ENCODE assay signal across 15 cellular contexts in the genomic region with DNA sequence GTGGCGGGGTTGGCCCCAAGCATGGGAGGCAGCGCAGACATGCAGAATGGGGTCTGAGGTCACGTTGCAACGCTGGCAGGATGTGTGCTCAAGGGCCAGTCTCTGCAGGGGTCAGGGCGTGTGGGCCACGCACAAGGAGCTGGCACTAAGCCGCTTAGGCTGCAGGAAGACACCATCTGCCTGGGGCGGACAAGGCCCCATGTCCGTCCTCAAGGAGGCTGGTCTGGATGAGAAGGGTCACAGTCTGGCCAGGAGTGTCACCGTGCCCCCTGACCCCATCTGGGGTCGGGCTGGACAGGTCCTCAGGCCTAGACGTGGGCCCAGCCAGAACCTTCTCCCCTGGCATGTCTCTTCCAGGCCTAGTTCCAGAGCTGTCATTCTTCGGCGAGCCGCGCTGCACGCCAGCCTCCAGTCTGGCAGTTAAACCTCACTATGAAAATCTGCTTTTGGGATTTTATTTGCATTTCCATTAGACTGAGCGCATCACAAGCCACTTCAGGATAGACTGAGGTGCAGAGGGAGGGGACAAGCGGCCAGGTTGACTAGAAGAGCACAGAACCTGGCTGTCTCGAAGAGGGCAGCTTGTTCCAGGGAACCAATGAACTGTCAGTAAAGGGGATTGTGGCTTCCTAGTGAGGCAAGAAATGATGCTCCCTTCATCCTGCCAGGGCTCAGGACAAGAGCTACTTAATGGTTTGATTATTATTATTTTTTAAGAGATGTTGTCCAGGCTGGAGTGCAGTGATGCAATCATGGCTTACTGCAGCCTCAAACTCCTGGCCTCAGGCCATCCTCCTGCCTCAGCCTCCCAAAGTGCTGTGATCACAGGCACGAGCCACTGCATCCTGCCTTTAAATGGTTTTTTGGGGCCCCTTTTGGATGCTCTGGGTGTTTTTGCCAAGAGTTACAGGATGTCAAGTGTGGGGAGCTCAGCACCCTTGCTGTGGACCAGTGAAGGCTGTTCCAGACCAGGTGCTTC.
"Had no signal": no experiment of that assay in that cellular context is flagged by ENCODE, and none has a peak within 500 bp of the region (broad histone marks: within the 10 kb centered on the region; RNA-seq: fewer than 3 reads in every experiment).

No MANE protein-coding gene starts in this region.

- H3K4me3 ChIP-seq: neural progenitor cell, smooth muscle cell had no signal

- H3K27me3 Mint-ChIP-seq: activated naive CD8-positive, alpha-beta T cell; stimulated activated memory B cell treated with anti-CD40 and anti-IgM and Interleukin-4, amounts not matched to agents 10 μg/mL and 1 μg/mL and 100 μg/mL, for 72 hours; T-helper 17 cell had no signal

- H3K36me3 ChIP-seq: neural progenitor cell had no signal

- DNase-seq: amygdala, brain microvascular endothelial cell, cerebellar nuclear complex, dermis blood vessel endothelial cell, hippocampal formation, substantia nigra, T-helper 17 cell, trophoblast cell had no signal

- H3K27ac Mint-ChIP-seq: activated naive CD8-positive, alpha-beta T cell; activated T-helper 2 cell treated with anti-CD3 and anti-CD28 coated beads, Interferon-gamma antibody, Interleukin-2, Interleukin-4, amounts not matched to agents 10 μg/mL and 5 μg/mL and 100 μg/mL, durations not matched to agents 14 hours and 24 hours and 36 hours; mesothelial cell of epicardium; neural progenitor cell; stimulated activated memory B cell treated with anti-CD40 and anti-IgM and Interleukin-4, amounts not matched to agents 10 μg/mL and 1 μg/mL and 100 μg/mL, for 72 hours had no signal

- H3K4me2 ChIP-seq: neural progenitor cell, smooth muscle cell had no signal

- H3K4me1 ChIP-seq: parathyroid adenoma had no signal

- H3K79me2 ChIP-seq: parathyroid adenoma had no signal

- H2AFZ ChIP-seq: neural progenitor cell, parathyroid adenoma had no signal

- H3K27me3 ChIP-seq: brain microvascular endothelial cell, neural progenitor cell had no signal

- H3K9me3 Mint-ChIP-seq: activated T-helper 2 cell treated with anti-CD3 and anti-CD28 coated beads, Interferon-gamma antibody, Interleukin-2, Interleukin-4, amounts not matched to agents 10 μg/mL and 5 μg/mL and 100 μg/mL, durations not matched to agents 14 hours and 24 hours and 36 hours; mesothelial cell of epicardium; neural progenitor cell; stimulated activated memory B cell treated with anti-CD40 and anti-IgM and Interleukin-4, amounts not matched to agents 10 μg/mL and 1 μg/mL and 100 μg/mL, for 72 hours had no signal

- H3K27ac ChIP-seq: brain microvascular endothelial cell, parathyroid adenoma had no signal

- ATAC-seq: stimulated activated memory B cell treated with anti-CD40 and anti-IgM and Interleukin-4, amounts not matched to agents 10 μg/mL and 1 μg/mL and 100 μg/mL, for 72 hours; T-helper 17 cell had no signal

- H3K9ac ChIP-seq: neural progenitor cell, parathyroid adenoma had no signal

- H3K4me1 Mint-ChIP-seq: mesothelial cell of epicardium had no signal

- H3K4me3 Mint-ChIP-seq: activated naive CD8-positive, alpha-beta T cell; mesothelial cell of epicardium; neural progenitor cell; stimulated activated memory B cell treated with anti-CD40 and anti-IgM and Interleukin-4, amounts not matched to agents 10 μg/mL and 1 μg/mL and 100 μg/mL, for 72 hours; T-helper 17 cell had no signal
